27 cellular contexts compared by ENCODE assay signal in the genomic region with DNA sequence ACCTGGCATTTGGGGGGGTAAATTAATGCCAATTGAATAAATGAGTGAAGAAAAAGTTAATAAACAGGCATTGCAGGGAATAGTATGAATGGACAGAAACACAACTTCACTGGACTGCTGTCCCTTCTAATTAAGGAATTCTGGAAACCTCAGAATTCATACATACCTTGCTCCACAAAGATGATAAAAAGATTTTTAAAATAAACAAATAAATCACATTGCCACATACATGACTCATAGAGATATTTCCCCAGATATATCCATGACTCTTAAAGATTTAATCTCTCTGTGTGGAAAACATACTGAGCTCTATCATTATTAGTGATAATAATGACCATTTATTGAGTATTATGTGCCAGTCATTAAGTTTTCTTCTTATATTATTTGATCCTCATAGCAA.
DNase-seq lines count a peak whose midpoint lies in the region; ATAC-seq, FAIRE-seq and TF ChIP-seq lines count a peak whose summit lies in the region.
"Had no signal": no experiment of that assay in that cellular context is flagged by ENCODE, and none has a peak within 500 bp of the region (broad histone marks: within the 10 kb centered on the region; RNA-seq: fewer than 3 reads in every experiment).

No MANE protein-coding gene starts in this region.

- TF ChIP-seq RAD21 in K562 (CRISPR knock-in tag; conservative IDR thresholded peaks at IDR 0.05 in 1 of 2, IDR thresholded peaks at IDR 0.05 in 1 of 2) = no peak

- no peak for ATAC-seq in K562
- ATAC-seq in GM21619 (IDR thresholded peaks at IDR 0.05; ENCODE audit: unreplicated experiment) = no peak
- ATAC-seq: activated T-cell treated with anti-CD3 and anti-CD28 coated beads, Interleukin-2, amount 50 U/mL, for 4 hours; effector memory CD8-positive, alpha-beta T cell; esophagus mucosa; HCT116; Panc1; psoas muscle; stimulated activated naive CD8-positive, alpha-beta T cell treated with anti-CD3 and anti-CD28 coated beads, Interleukin-15, amount 100 ng/mL, for 72 hours had no signal

- no peak for TF ChIP-seq EP300 in K562 (IDR thresholded peaks at IDR 0.05; ENCODE audit: low read length)

- peaks cover 1% of the 10 kb centered on the region; the same call in 1 of the 2 replicates for H3K27me3 Mint-ChIP-seq in HFFc6 (ENCODE audit: insufficient read depth)
- H3K27me3 Mint-ChIP-seq: activated B cell treated with CpG ODN at 0.5 μM for 24 hours; effector memory CD8-positive, alpha-beta T cell; stimulated activated naive CD8-positive, alpha-beta T cell treated with anti-CD3 and anti-CD28 coated beads, Interleukin-15, amount 100 ng/mL, for 72 hours had no signal

- no peaks in the 10 kb centered on the region for H3K36me3 Mint-ChIP-seq in HFFc6 (ENCODE audit: low read depth)

- H3K4me1 ChIP-seq in K562 (replicated peaks in 1 of 2; ENCODE audit: control insufficient read depth in 2 of 2, insufficient read depth in 2 of 2, low read length in 2 of 2) (no peaks in the 10 kb centered on the region; a peak in 1 of 5 replicates), Peyer's patch (no peaks in the 10 kb centered on the region)
- H3K4me1 ChIP-seq: left ventricle myocardium inferior, psoas muscle, vagina had no signal

- CTCF ChIA-PET in K562 (lab: Yijun Ruan, JAX; ENCODE audit: low intra/inter-chr PET ratio) = no interaction called here

- in situ Hi-C loops in K562 (cut with MboI) = no loop called here

- H3K27ac ChIP-seq in K562 (ENCODE audit: extremely low read depth, low read depth, low read length) (no peak overlapping the region), Peyer's patch (no peak overlapping the region)
- H3K27ac ChIP-seq: left ventricle myocardium inferior, neutrophil, psoas muscle, vagina had no signal

- no peaks in the 10 kb centered on the region for H3K9me1 ChIP-seq in K562 (ENCODE audit: control insufficient read depth, insufficient read depth, low read length)

- H3K4me2 ChIP-seq in K562 (ENCODE audit: insufficient read depth, low read length) = no peak overlapping the region

- no peak overlapping the region for H3K9ac ChIP-seq in K562 (ENCODE audit: insufficient read depth in 1 of 2, low read depth in 2 of 2, low read length in 2 of 2)

- H3K9me3 ChIP-seq in K562 (replicated peaks; ENCODE audit: control insufficient read depth, insufficient read depth, low read depth, low read length) (no peaks in the 10 kb centered on the region), Peyer's patch (no peaks in the 10 kb centered on the region)
- H3K9me3 ChIP-seq: left ventricle myocardium inferior, neutrophil, psoas muscle, vagina had no signal

- no peak overlapping the region for H2AFZ ChIP-seq in K562 (ENCODE audit: low read depth, low read length)

- H4K20me1 ChIP-seq in K562 (replicated peaks; ENCODE audit: control insufficient read depth, insufficient read depth, low read length) = no peaks in the 10 kb centered on the region

- DNase-seq in AG10803 (ENCODE audit: low read depth) (peak; percentile 8), HFFc6 (peak; percentile 28), K562 (ENCODE audit: extremely low read depth in 1 of 4, low spot score in 3 of 4) (no peak), fibroblast of villous mesenchyme (ENCODE audit: low read depth) (peak; percentile 26), NCI-H2081 (lab: John Stamatoyannopoulos, UW) (no peak), globus pallidus (ENCODE audit: low spot score) (no peak), Peyer's patch (no peak)
- DNase-seq: activated B cell treated with CpG ODN at 0.5 μM for 24 hours; activated CD4-positive, alpha-beta T cell treated with anti-CD3 and anti-CD28 coated beads, Interleukin-2, amount 50 U/mL, for 1 hour; activated T-cell treated with anti-CD3 and anti-CD28 coated beads, Interleukin-2, amount 50 U/mL, for 4 hours; amniotic stem cell; cortex of kidney; effector memory CD8-positive, alpha-beta T cell; left ventricle myocardium inferior; NCI-H1048; NCI-H1694 treated with DMSO at 0.1 percent for 48 hours; NCI-H526; psoas muscle; stimulated activated naive CD8-positive, alpha-beta T cell treated with anti-CD3 and anti-CD28 coated beads, Interleukin-15, amount 100 ng/mL, for 72 hours; T-helper 1 cell had no signal

- intact Hi-C loops in K562 (cut with micrococcal nuclease) = no loop called here

- H3K27me3 ChIP-seq in K562 (ENCODE audit: control insufficient read depth in 2 of 2, insufficient read depth in 2 of 2, low read length in 2 of 2) = no peaks in the 10 kb centered on the region
- H3K27me3 ChIP-seq in Peyer's patch = no peaks in the 10 kb centered on the region
- H3K27me3 ChIP-seq: neutrophil, vagina had no signal

- H3K4me3 Mint-ChIP-seq in HFFc6 = no peak overlapping the region
- H3K4me3 Mint-ChIP-seq: activated B cell treated with CpG ODN at 0.5 μM for 24 hours; activated T-cell treated with anti-CD3 and anti-CD28 coated beads, Interleukin-2, amount 50 U/mL, for 4 hours; effector memory CD8-positive, alpha-beta T cell; stimulated activated naive CD8-positive, alpha-beta T cell treated with anti-CD3 and anti-CD28 coated beads, Interleukin-15, amount 100 ng/mL, for 72 hours had no signal

- peak overlapping the region; percentile 78 for H3K27ac Mint-ChIP-seq in HFFc6
- H3K27ac Mint-ChIP-seq: activated B cell treated with CpG ODN at 0.5 μM for 24 hours; effector memory CD8-positive, alpha-beta T cell; stimulated activated naive CD8-positive, alpha-beta T cell treated with anti-CD3 and anti-CD28 coated beads, Interleukin-15, amount 100 ng/mL, for 72 hours had no signal

- no peaks in the 10 kb centered on the region for H3K9me3 Mint-ChIP-seq in HFFc6
- H3K9me3 Mint-ChIP-seq: activated T-cell treated with anti-CD3 and anti-CD28 coated beads, Interleukin-2, amount 50 U/mL, for 4 hours; stimulated activated naive CD8-positive, alpha-beta T cell treated with anti-CD3 and anti-CD28 coated beads, Interleukin-15, amount 100 ng/mL, for 72 hours had no signal

- BruUV-seq in K562 (replicated peaks; lab: Mats Ljungman, UMichigan) = no TSS peak

- no peak for FAIRE-seq in K562 (lab: Jason Lieb, UNC)
- FAIRE-seq: islet of Langerhans had no signal

- TF ChIP-seq CTCF in AG10803 (conservative IDR thresholded peaks at IDR 0.05; ENCODE audit: low read length) = no peak
- no peak for TF ChIP-seq CTCF in HFFc6 (IDR thresholded peaks at IDR 0.05)
- TF ChIP-seq CTCF in K562 (IDR thresholded peaks at IDR 0.05 in 2 of 3, conservative IDR thresholded peaks at IDR 0.05 in 1 of 3; ENCODE audit: insufficient read depth in 2 of 3, low read depth in 1 of 3, low read length in 3 of 3) = no peak
- no peak for TF ChIP-seq CTCF in fibroblast of villous mesenchyme (IDR thresholded peaks at IDR 0.05; ENCODE audit: insufficient read depth, low read depth, low read length)
- TF ChIP-seq CTCF in Peyer's patch (IDR thresholded peaks at IDR 0.05) = no peak

- no peak for TF ChIP-seq POLR2A in K562 (conservative IDR thresholded peaks at IDR 0.05)
- TF ChIP-seq POLR2A in Peyer's patch (IDR thresholded peaks at IDR 0.05) = no peak

- peaks cover 37% of the 10 kb centered on the region for H3K4me1 Mint-ChIP-seq in HFFc6 (ENCODE audit: low read depth)
- H3K4me1 Mint-ChIP-seq: stimulated activated naive CD8-positive, alpha-beta T cell treated with anti-CD3 and anti-CD28 coated beads, Interleukin-15, amount 100 ng/mL, for 72 hours had no signal

- no peaks in the 10 kb centered on the region for H3K79me2 ChIP-seq in K562 (ENCODE audit: control insufficient read depth, insufficient read depth, low read length)

- no peak overlapping the region for H3K4me3 ChIP-seq in AG10803 (ENCODE audit: low read length)
- H3K4me3 ChIP-seq in K562 = no peak overlapping the region
- no peak overlapping the region for H3K4me3 ChIP-seq in fibroblast of villous mesenchyme (ENCODE audit: low read depth, low read length)
- H3K4me3 ChIP-seq in Peyer's patch = no peak overlapping the region
- H3K4me3 ChIP-seq: left ventricle myocardium inferior, psoas muscle, vagina had no signal

- H3K36me3 ChIP-seq in K562 (ENCODE audit: control insufficient read depth, insufficient read depth, low read length) (no peaks in the 10 kb centered on the region), Peyer's patch (no peaks in the 10 kb centered on the region)
- H3K36me3 ChIP-seq: left ventricle myocardium inferior, neutrophil, vagina had no signal

- POLR2A ChIA-PET in K562 (lab: Yijun Ruan, JAX) = no interaction called here

TF ChIP-seq in K562, 482 proteins besides CTCF, POLR2A, EP300 and RAD21:
- TF ChIP-seq TCFL5 (CRISPR knock-in tag; conservative IDR thresholded peaks at IDR 0.05) (no peak), SLC30A9 (CRISPR knock-in tag; IDR thresholded peaks at IDR 0.05) (no peak), FOSL1 (tag; conservative IDR thresholded peaks at IDR 0.05) (0 out of 2 replicates have a peak, but pooled peaks have one; percentile 28), ETS2 (tag; IDR thresholded peaks at IDR 0.05; ENCODE audit: borderline replicate concordance, poor library complexity, severe bottlenecking) (no peak)
TF ChIP-seq in K562: peak in this region for 1.

Comparison
In these comparisons a context has a peak if more than half of its experiments do, and no peak if none do; other contexts are left out.
1. DNase-seq: peak in AG10803 (single experiment), HFFc6 (single experiment) and fibroblast of villous mesenchyme (single experiment); none in K562 (0 of 4), NCI-H2081 (0 of 2), globus pallidus (single experiment) and Peyer's patch (0 of 3).